8 cellular contexts compared by ENCODE assay signal in the genomic region with DNA sequence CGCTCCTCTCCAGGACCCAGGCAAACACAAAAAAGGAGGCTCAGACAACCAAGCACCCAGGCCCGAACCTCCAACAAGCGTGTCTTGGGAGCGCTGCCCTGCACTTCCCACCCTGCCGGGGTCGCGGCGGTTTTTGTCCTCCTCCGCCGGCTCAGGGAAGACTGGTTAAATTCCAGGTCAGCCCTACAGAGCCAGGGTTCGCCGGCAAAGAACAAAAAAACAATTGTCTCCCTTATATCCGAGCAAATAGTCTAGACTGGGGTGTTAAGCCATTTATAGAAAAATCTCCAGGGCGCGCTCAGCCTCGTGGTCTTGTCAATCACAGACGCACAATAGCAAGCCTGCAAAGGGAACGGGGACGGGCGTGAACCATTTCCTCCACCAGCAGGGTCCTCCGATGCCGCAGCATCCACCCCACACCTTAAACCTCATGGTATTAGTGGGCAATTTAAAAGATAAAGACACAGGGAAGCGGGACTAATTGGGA. TPM values are rescaled to one million over a fixed set of nuclear protein-coding genes. Genes with fewer than 3 reads are reported as not detected.
DNase-seq lines count a peak whose midpoint lies in the region; ATAC-seq and TF ChIP-seq lines count a peak whose summit lies in the region.

No MANE protein-coding gene starts in this region.

- H3K9me3 Mint-ChIP-seq in activated naive CD4-positive, alpha-beta T cell treated with anti-CD3 and anti-CD28 coated beads, Interleukin-2, amount 50 U/mL, for 72 hours, result peaks cover 4 to 12% of the 10 kb centered on the region in 2 donors

- H3K36me3 Mint-ChIP-seq in activated naive CD4-positive, alpha-beta T cell treated with anti-CD3 and anti-CD28 coated beads, Interleukin-2, amount 50 U/mL, for 72 hours, result peaks cover 9 to 13% of the 10 kb centered on the region in 2 donors

- no peaks in the 10 kb centered on the region for H3K36me3 ChIP-seq in prostate gland

- H3K4me1 ChIP-seq in prostate gland (replicated peaks), result no peaks in the 10 kb centered on the region

- peaks cover 8% of the 10 kb centered on the region for H3K27me3 ChIP-seq in prostate gland (replicated peaks; ENCODE audit: insufficient read depth)

- H3K4me3 ChIP-seq in prostate gland, result no peak overlapping the region

- peak; percentile 51 for DNase-seq in GM10266 (ENCODE audit: extremely low spot score)
- peak in 1 of 2 donors; percentile 19 for DNase-seq in activated naive CD4-positive, alpha-beta T cell treated with anti-CD3 and anti-CD28 coated beads, Interleukin-2, amount 50 U/mL, for 72 hours (ENCODE audit: low spot score in 2 of 2)
- peak; percentile 48 to 50 for DNase-seq in hippocampal formation (lab: John Stamatoyannopoulos, UW)
- DNase-seq in retina, result peak; percentile 88
- DNase-seq in Kasumi-1 (lab: John Stamatoyannopoulos, UW), result no peak
- no peak for DNase-seq in DMS79 treated with DMSO at 0.1 percent for 48 hours (lab: John Stamatoyannopoulos, UW)
- DNase-seq in prostate gland (ENCODE audit: low spot score), result no peak
- no peak for DNase-seq in UCSD-AML1 (lab: John Stamatoyannopoulos, UW; ENCODE audit: unreplicated experiment)

- no peak for TF ChIP-seq POLR2A in prostate gland (IDR thresholded peaks at IDR 0.05)

- TF ChIP-seq CTCF in GM10266 (IDR thresholded peaks at IDR 0.05; ENCODE audit: control insufficient read depth, insufficient read depth, low read depth, missing control alignments) (no peak), prostate gland (IDR thresholded peaks at IDR 0.05) (no peak)

- WGBS in prostate gland, result 27% methylated on average over 23 of the region's 23 CpGs

- no peak overlapping the region for H3K27ac ChIP-seq in prostate gland

- no peaks in the 10 kb centered on the region for H3K9me3 ChIP-seq in prostate gland

- intact Hi-C loops in prostate gland (cut with DNase I), result no loop called here

- peak in 1 of 2 donors; percentile 23 for ATAC-seq in activated naive CD4-positive, alpha-beta T cell treated with anti-CD3 and anti-CD28 coated beads, Interleukin-2, amount 50 U/mL, for 72 hours

- H3K27ac Mint-ChIP-seq in activated naive CD4-positive, alpha-beta T cell treated with anti-CD3 and anti-CD28 coated beads, Interleukin-2, amount 50 U/mL, for 72 hours, result peak overlapping the region; percentile 73 to 89

RNA-seq across cellular contexts. Expression of a gene that starts 46.9 kb away (rescaled TPM):
- 10 to 100 TPM in 1 of 2 donors, 1 to 10 TPM in 1; 6.3 to 42.8 TPM for total RNA-seq in activated naive CD4-positive, alpha-beta T cell treated with anti-CD3 and anti-CD28 coated beads, Interleukin-2, amount 50 U/mL, for 72 hours
- 10 to 100 TPM in 1 of 2 donors, under 1 TPM in 1; 0.59 to 43.1 TPM for total RNA-seq in prostate gland

Comparison
In these comparisons a context has a peak if more than half of its experiments do, and no peak if none do; other contexts are left out.
1. DNase-seq: peak in GM10266 (single experiment), hippocampal formation (2 of 2) and retina (single experiment); none in Kasumi-1 (0 of 2), DMS79 treated with DMSO at 0.1 percent for 48 hours (single experiment), prostate gland (single experiment) and UCSD-AML1 (single experiment).